ENCODE assay signal across 11 cellular contexts in the genomic region with DNA sequence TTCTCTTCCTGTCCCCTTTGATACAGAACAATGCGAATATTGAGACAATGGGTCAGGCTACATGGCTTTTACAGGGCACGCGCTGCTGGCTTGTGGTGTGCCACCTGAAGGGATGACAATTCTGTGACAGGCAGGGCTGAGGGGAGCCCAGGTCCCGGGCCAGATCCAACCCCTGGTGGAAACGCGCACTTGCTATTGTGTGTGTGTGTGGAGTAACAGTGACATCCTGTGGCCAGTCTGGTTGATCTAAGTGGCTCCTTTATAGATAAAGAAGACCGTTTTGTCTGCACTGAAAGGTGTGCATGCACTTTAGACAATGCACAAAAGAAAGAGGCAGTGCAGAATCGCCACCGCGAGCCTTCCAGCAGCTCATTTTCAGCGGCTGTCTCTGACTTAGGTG.
DNase-seq lines count a peak whose midpoint lies in the region; ATAC-seq and TF ChIP-seq lines count a peak whose summit lies in the region.
"Had no signal": no experiment of that assay in that cellular context is flagged by ENCODE, and none has a peak within 500 bp of the region (broad histone marks: within the 10 kb centered on the region; RNA-seq: fewer than 3 reads in every experiment).

No MANE protein-coding gene starts in this region.

- no peak overlapping the region for H3K4me3 Mint-ChIP-seq in neural crest cell
- H3K4me3 Mint-ChIP-seq in naive thymus-derived CD8-positive, alpha-beta T cell = no peak overlapping the region

- H3K9me3 Mint-ChIP-seq in neural crest cell = no peaks in the 10 kb centered on the region
- H3K9me3 Mint-ChIP-seq in naive thymus-derived CD8-positive, alpha-beta T cell = no peaks in the 10 kb centered on the region

- H3K27me3 ChIP-seq in thyroid gland = no peaks in the 10 kb centered on the region
- H3K27me3 ChIP-seq: BLaER1 treated with 17β-estradiol and CSF1 and Interleukin-3, amounts not matched to agents 10 nM and 100 nM had no signal

- TF ChIP-seq CTCF in neural crest cell (conservative IDR thresholded peaks at IDR 0.05) (peak; percentile 58), thyroid gland (IDR thresholded peaks at IDR 0.05) (no peak)

- no peak overlapping the region for H3K4me3 ChIP-seq in thyroid gland (replicated peaks in 1 of 3)
- H3K4me3 ChIP-seq: BLaER1 treated with 17β-estradiol and CSF1 and Interleukin-3, amounts not matched to agents 10 nM and 100 nM had no signal

- 56 to 69% methylated on average over 11 of the region's 11 CpGs for WGBS in thyroid gland, 2 donors

- H3K4me1 Mint-ChIP-seq in neural crest cell = peaks cover 4% of the 10 kb centered on the region
- no peaks in the 10 kb centered on the region for H3K4me1 Mint-ChIP-seq in naive thymus-derived CD8-positive, alpha-beta T cell

- no peak for ATAC-seq in naive thymus-derived CD8-positive, alpha-beta T cell
- no peak for ATAC-seq in HG02870 (IDR thresholded peaks at IDR 0.05; ENCODE audit: unreplicated experiment)

- DNase-seq in NCI-H2107 (lab: John Stamatoyannopoulos, UW) (peak; percentile 21), NCI-H2107 treated with DMSO at 0.1 percent for 48 hours (lab: John Stamatoyannopoulos, UW; ENCODE audit: unreplicated experiment) (no peak), NAMALWA (ENCODE audit: low spot score) (peak; percentile 19), cerebellum (ENCODE audit: low spot score) (peak; percentile 75), neural crest cell (ENCODE audit: low read depth, low spot score) (peak; percentile 28), thyroid gland (no peak)
- no peak for DNase-seq in naive thymus-derived CD8-positive, alpha-beta T cell
- DNase-seq: activated effector memory CD4-positive, alpha-beta T cell treated with Interleukin-2 at 50 U/mL for 16 hours; NK-92 treated with Interleukin-12 subunit alpha and Interleukin-12 subunit beta, amount 100 ng/mL, for 24 hours had no signal

- no peak overlapping the region for H3K27ac Mint-ChIP-seq in neural crest cell (ENCODE audit: unreplicated experiment)
- H3K27ac Mint-ChIP-seq in naive thymus-derived CD8-positive, alpha-beta T cell = no peak overlapping the region

- no peaks in the 10 kb centered on the region for H3K36me3 ChIP-seq in thyroid gland
- H3K36me3 ChIP-seq: BLaER1 treated with 17β-estradiol and CSF1 and Interleukin-3, amounts not matched to agents 10 nM and 100 nM had no signal

- peaks cover 11% of the 10 kb centered on the region for H3K27me3 Mint-ChIP-seq in neural crest cell (ENCODE audit: low read depth)
- H3K27me3 Mint-ChIP-seq in naive thymus-derived CD8-positive, alpha-beta T cell = peaks cover 2 to 26% (median 9%) of the 10 kb centered on the region in 5 donors

- POLR2A ChIA-PET in naive thymus-derived CD8-positive, alpha-beta T cell (lab: Charles Lee) = no interaction called here

- H3K9me3 ChIP-seq in thyroid gland = no peaks in the 10 kb centered on the region
- H3K9me3 ChIP-seq: BLaER1 treated with 17β-estradiol and CSF1 and Interleukin-3, amounts not matched to agents 10 nM and 100 nM had no signal

- peaks cover 0 to 8% of the 10 kb centered on the region in 2 donors for H3K4me1 ChIP-seq in thyroid gland

- intact Hi-C loops in thyroid gland (cut with DNase I) = loop anchor here (10.0 kb wide), 1 partner anchor 379 kb away; no protein-coding TSS in a partner anchor

- no peak for TF ChIP-seq POLR2A in thyroid gland (IDR thresholded peaks at IDR 0.05)

- no peak overlapping the region for H3K27ac ChIP-seq in thyroid gland
- H3K27ac ChIP-seq: BLaER1 treated with 17β-estradiol and CSF1 and Interleukin-3, amounts not matched to agents 10 nM and 100 nM had no signal

- H3K36me3 Mint-ChIP-seq in neural crest cell (ENCODE audit: low read depth) = no peaks in the 10 kb centered on the region
- H3K36me3 Mint-ChIP-seq in naive thymus-derived CD8-positive, alpha-beta T cell = no peaks in the 10 kb centered on the region

Comparison
In these comparisons a context has a peak if more than half of its experiments do, and no peak if none do; other contexts are left out.
1. DNase-seq: peak in NCI-H2107 (single experiment), NAMALWA (single experiment), cerebellum (single experiment) and neural crest cell (single experiment); none in NCI-H2107 treated with DMSO at 0.1 percent for 48 hours (single experiment), naive thymus-derived CD8-positive, alpha-beta T cell (0 of 10) and thyroid gland (0 of 2).